39 cellular contexts compared by ENCODE assay signal in the genomic region with DNA sequence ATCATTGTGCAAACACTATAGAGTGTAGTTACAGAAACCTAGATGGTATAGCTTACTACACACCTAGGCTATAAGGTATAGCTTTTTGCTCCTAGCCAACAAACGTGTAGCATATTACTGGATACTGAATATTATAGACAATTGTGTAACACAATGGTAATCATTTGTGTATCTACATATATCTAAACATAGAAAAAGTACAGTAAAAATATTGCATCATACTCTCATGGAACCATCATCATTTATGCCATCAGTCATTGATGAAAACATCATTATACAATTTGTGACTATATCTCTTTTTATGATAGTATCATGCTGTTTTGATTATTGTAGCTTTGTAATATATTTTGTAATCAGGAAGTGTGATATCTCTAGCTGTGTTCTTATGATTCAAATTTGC. TPM values are rescaled to one million over a fixed set of nuclear protein-coding genes. Genes with fewer than 3 reads are reported as not detected.
"Had no signal": no experiment of that assay in that cellular context is flagged by ENCODE, and none has a peak within 500 bp of the region (broad histone marks: within the 10 kb centered on the region; RNA-seq: fewer than 3 reads in every experiment).

No MANE protein-coding gene starts in this region.

- H3K27me3 ChIP-seq: MG63 had no signal

- DNase-seq: Karpas-422, Kasumi-1, MG63, MM.1S, MV-4-11, NCI-H1048, NCI-H1092, NCI-H1092 treated with DMSO at 0.1 percent for 48 hours, NCI-H1105, NCI-H1105 treated with DMSO at 0.1 percent for 48 hours, NCI-H1417, NCI-H1417 treated with DMSO at 0.1 percent for 48 hours, NCI-H1436, NCI-H1436 treated with DMSO at 0.1 percent for 48 hours, NCI-H146, NCI-H1694, NCI-H1694 treated with DMSO at 0.1 percent for 48 hours, NCI-H187, NCI-H187 treated with DMSO at 0.1 percent for 48 hours, NCI-H1930, NCI-H2029, NCI-H2029 treated with DMSO at 0.1 percent for 48 hours, NCI-H2081, NCI-H2081 treated with DMSO at 0.1 percent for 48 hours, NCI-H2107, NCI-H2171, NCI-H2171 treated with DMSO at 0.1 percent for 48 hours, NCI-H2227 treated with DMSO at 0.1 percent for 48 hours, NCI-H226, NCI-H345, NCI-H446, NCI-H446 treated with DMSO at 0.1 percent for 48 hours, NCI-H510A, NCI-H510A treated with DMSO at 0.1 percent for 48 hours, NCI-H524 had no signal

- H3K36me3 ChIP-seq: MG63 had no signal

- H3K4me3 ChIP-seq: MG63 had no signal

RNA-seq across cellular contexts. Expression of gene HCRTR2, which starts 21.0 kb away (rescaled TPM):
- total RNA-seq: LHCN-M2, M059J, MCF 10A, NCI-H460 had no signal
